In genomic region chr9:129320575-129321311, GRCh38 we compare ENCODE assay signal across 1 cellular context.
TF ChIP-seq lines count a peak whose summit lies in the region.

No MANE protein-coding gene starts in this region.

TF ChIP-seq in H1, 55 proteins besides CTCF, POLR2A, EP300 and RAD21:
- peak; percentile 40; the same call in 1 of the 2 replicates for TF ChIP-seq E2F6 (IDR thresholded peaks at IDR 0.05)
- 0 out of 2 replicates have a peak, but pooled peaks have one; percentile 24 for TF ChIP-seq RBBP5 (IDR thresholded peaks at IDR 0.05; ENCODE audit: borderline replicate concordance, low read depth, low read length)
- TF ChIP-seq EZH2 (IDR thresholded peaks at IDR 0.05; ENCODE audit: low read depth, low read length, severe bottlenecking), result peak; percentile 9
- 0 out of 2 replicates have a peak, but pooled peaks have one; percentile 14 for TF ChIP-seq SUZ12 (IDR thresholded peaks at IDR 0.05; ENCODE audit: low read length)
- TF ChIP-seq ZNF274 (IDR thresholded peaks at IDR 0.05; ENCODE audit: borderline replicate concordance, extremely low read depth, low read length), result no peak
- TF ChIP-seq SIN3A (conservative IDR thresholded peaks at IDR 0.05 in 1 of 2, IDR thresholded peaks at IDR 0.05 in 1 of 2; ENCODE audit: low read depth in 1 of 2, low read length in 2 of 2), result peak in 1 of 2 experiments; percentile 60; a peak in 1 of 4 replicates
